In genomic region chrY:15973200-15973599, GRCh38 we compare ENCODE assay signal across 34 cellular contexts.
"Had no signal": no experiment of that assay in that cellular context is flagged by ENCODE, and none has a peak within 500 bp of the region (broad histone marks: within the 10 kb centered on the region; RNA-seq: fewer than 3 reads in every experiment).

No MANE protein-coding gene starts in this region.

- H3K4me1 ChIP-seq: adrenal gland, ascending aorta, body of pancreas, breast epithelium had no signal

- H3K27ac ChIP-seq: adrenal gland, ascending aorta, body of pancreas, brain microvascular endothelial cell, breast epithelium, cardiac muscle cell had no signal

- ATAC-seq: activated naive CD4-positive, alpha-beta T cell treated with anti-CD3 and anti-CD28 coated beads, Interleukin-2, amount 50 U/mL, for 72 hours; activated naive CD8-positive, alpha-beta T cell treated with anti-CD3 and anti-CD28 coated beads, Interleukin-2, amount 50 U/mL, for 24 hours; activated T-cell treated with anti-CD3 and anti-CD28 coated beads, Interleukin-2, amount 50 U/mL, for 4 hours; activated T-cell treated with anti-CD3 and anti-CD28 coated beads, Interleukin-2, amount 50 U/mL, for 72 hours; activated T-helper 17 cell treated with anti-CD3 and anti-CD28 coated beads, Interleukin-2, amount 50 U/mL, for 72 hours; body of pancreas had no signal

- H3K36me3 ChIP-seq: adrenal gland, ascending aorta, brain microvascular endothelial cell, breast epithelium, cardiac muscle cell had no signal

- DNase-seq: activated effector memory CD4-positive, alpha-beta T cell treated with anti-CD3 and anti-CD28 coated beads, Interleukin-2, amount 50 U/mL, for 16 hours; activated effector memory CD4-positive, alpha-beta T cell treated with Interleukin-2 at 50 U/mL for 16 hours; activated gamma-delta T cell; activated gamma-delta T cell treated with Interleukin-2 at 50 U/mL for 16 hours; activated naive CD4-positive, alpha-beta T cell; activated naive CD4-positive, alpha-beta T cell treated with anti-CD3 and anti-CD28 coated beads for 36 hours; activated naive CD4-positive, alpha-beta T cell treated with anti-CD3 and anti-CD28 coated beads, Interleukin-2, amount 10 ng/mL, durations not matched to agents 7 days and 5 days; activated naive CD4-positive, alpha-beta T cell treated with anti-CD3 and anti-CD28 coated beads, Interleukin-2, amount 50 U/mL, for 16 hours; activated naive CD4-positive, alpha-beta T cell treated with Interleukin-2 at 50 U/mL for 16 hours; activated naive CD8-positive, alpha-beta T cell treated with anti-CD3 and anti-CD28 coated beads for 36 hours; activated naive CD8-positive, alpha-beta T cell treated with anti-CD3 and anti-CD28 coated beads, Interleukin-2, amount 10 ng/mL, durations not matched to agents 7 days and 5 days; activated naive CD8-positive, alpha-beta T cell treated with anti-CD3 and anti-CD28 coated beads, Interleukin-2, amount 50 U/mL, for 24 hours; activated T-cell treated with anti-CD3 and anti-CD28 coated beads, Interleukin-2, amount 50 U/mL, for 1 hour; activated T-cell treated with anti-CD3 and anti-CD28 coated beads, Interleukin-2, amount 50 U/mL, for 24 hours; activated T-cell treated with anti-CD3 and anti-CD28 coated beads, Interleukin-2, amount 50 U/mL, for 4 hours; activated T-cell treated with anti-CD3 and anti-CD28 coated beads, Interleukin-2, amount 50 U/mL, for 48 hours; activated T-cell treated with anti-CD3 and anti-CD28 coated beads, Interleukin-2, amount 50 U/mL, for 72 hours; adrenal gland; amniotic stem cell; amygdala; anterior cingulate cortex; aorta; body of pancreas; brain microvascular endothelial cell; caudate nucleus; central memory CD4-positive, alpha-beta T cell; cerebellar nuclear complex had no signal

- H3K27me3 ChIP-seq: adrenal gland, ascending aorta, body of pancreas, brain microvascular endothelial cell, breast epithelium, cardiac muscle cell had no signal

- H3K9me3 ChIP-seq: adrenal gland, ascending aorta, body of pancreas, breast epithelium had no signal

- H3K4me3 ChIP-seq: adrenal gland, ascending aorta, body of pancreas, breast epithelium, cardiac muscle cell had no signal

- FAIRE-seq: astrocyte, bronchial epithelial cell had no signal
